ENCODE assay signal across 7 cellular contexts in the genomic region with DNA sequence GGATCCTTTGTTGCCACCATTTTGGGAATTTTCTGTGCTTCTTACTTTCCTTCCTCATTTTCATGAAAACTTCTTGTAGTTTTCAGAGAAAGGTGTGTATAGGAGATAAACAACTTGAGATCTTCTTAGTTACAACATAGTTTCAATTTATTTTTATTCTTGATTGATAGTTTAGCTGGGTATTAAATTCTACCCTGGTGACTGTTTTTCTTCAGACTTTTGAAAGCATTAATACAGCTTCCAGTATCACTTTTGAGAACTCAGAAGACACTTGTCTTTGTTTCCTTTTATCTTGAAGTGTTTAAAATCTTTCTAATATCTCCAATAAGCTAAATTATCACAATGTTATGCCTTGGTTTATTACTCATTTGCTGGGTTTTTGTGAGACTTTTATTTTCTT.
"Had no signal": no experiment of that assay in that cellular context is flagged by ENCODE, and none has a peak within 500 bp of the region (broad histone marks: within the 10 kb centered on the region; RNA-seq: fewer than 3 reads in every experiment).

No MANE protein-coding gene starts in this region.

- H3K4me2 ChIP-seq: KMS-11 had no signal

- DNase-seq: IMR-90, KBM-7, KG1 had no signal

- H3K27ac ChIP-seq: HL-60, KMS-11 had no signal

- H3K27ac Mint-ChIP-seq: IgD-negative memory B cell had no signal

- H3K27me3 Mint-ChIP-seq: IgD-negative memory B cell had no signal

- H3K9ac ChIP-seq: KMS-11 had no signal

- H3K4me3 Mint-ChIP-seq: IgD-negative memory B cell had no signal

- FAIRE-seq: HTR-8/SVneo had no signal
